ENCODE assay signal across 18 cellular contexts in genomic region chr15:72315706-72316370, GRCh38. TPM values are rescaled to one million over a fixed set of nuclear protein-coding genes. Genes with fewer than 3 reads are reported as not detected.
DNase-seq lines count a peak whose midpoint lies in the region; ATAC-seq and TF ChIP-seq lines count a peak whose summit lies in the region.
"Had no signal": no experiment of that assay in that cellular context is flagged by ENCODE, and none has a peak within 500 bp of the region (broad histone marks: within the 10 kb centered on the region; RNA-seq: fewer than 3 reads in every experiment).

No MANE protein-coding gene starts in this region.

- H3K36me3 ChIP-seq in esophagus muscularis mucosa: no peaks in the 10 kb centered on the region
- H3K36me3 ChIP-seq: esophagus squamous epithelium had no signal

- peaks cover 5 to 19% (median 14%) of the 10 kb centered on the region in 4 donors for H3K4me1 ChIP-seq in esophagus muscularis mucosa

- H3K27ac Mint-ChIP-seq in T-helper 2 cell treated with Interferon-gamma antibody and Interleukin-4, amounts not matched to agents 5 μg/mL and 100 μg/mL, for 36 hours: no peak overlapping the region
- H3K27ac Mint-ChIP-seq: T-helper 1 cell treated with Interleukin-12 subunit alpha and Interleukin-12 subunit beta and Interleukin-4 antibody, amounts not matched to agents 30 μg/mL and 1 μg/mL, for 36 hours had no signal

- TF ChIP-seq CTCF in esophagus muscularis mucosa (IDR thresholded peaks at IDR 0.05): no peak

- TF ChIP-seq EP300 in esophagus muscularis mucosa (IDR thresholded peaks at IDR 0.05): no peak

- H3K9me3 Mint-ChIP-seq in T-helper 2 cell treated with Interferon-gamma antibody and Interleukin-4, amounts not matched to agents 5 μg/mL and 100 μg/mL, for 36 hours: no peaks in the 10 kb centered on the region
- H3K9me3 Mint-ChIP-seq: T-helper 1 cell treated with Interleukin-12 subunit alpha and Interleukin-12 subunit beta and Interleukin-4 antibody, amounts not matched to agents 30 μg/mL and 1 μg/mL, for 36 hours had no signal

- no peak overlapping the region for H3K27ac ChIP-seq in esophagus muscularis mucosa (replicated peaks in 1 of 4)
- H3K27ac ChIP-seq: esophagus squamous epithelium, HL-60 had no signal

- no peak overlapping the region for H3K4me3 ChIP-seq in Jurkat, Clone E6-1 (ENCODE audit: low read length)
- no peak overlapping the region for H3K4me3 ChIP-seq in esophagus muscularis mucosa
- H3K4me3 ChIP-seq: esophagus squamous epithelium had no signal

- no peaks in the 10 kb centered on the region for H3K9me3 ChIP-seq in esophagus muscularis mucosa
- H3K9me3 ChIP-seq: esophagus squamous epithelium had no signal

- no peak overlapping the region for H3K4me3 Mint-ChIP-seq in T-helper 2 cell treated with Interferon-gamma antibody and Interleukin-4, amounts not matched to agents 5 μg/mL and 100 μg/mL, for 36 hours
- H3K4me3 Mint-ChIP-seq: T-helper 1 cell treated with Interleukin-12 subunit alpha and Interleukin-12 subunit beta and Interleukin-4 antibody, amounts not matched to agents 30 μg/mL and 1 μg/mL, for 36 hours had no signal

- WGBS in esophagus muscularis mucosa: 72% methylated on average over 4 of the region's 6 CpGs

- no peak for TF ChIP-seq POLR2A in esophagus muscularis mucosa (IDR thresholded peaks at IDR 0.05; ENCODE audit: low read depth)

- peaks cover 13% of the 10 kb centered on the region for H3K4me1 Mint-ChIP-seq in T-helper 2 cell treated with Interferon-gamma antibody and Interleukin-4, amounts not matched to agents 5 μg/mL and 100 μg/mL, for 36 hours (ENCODE audit: low read depth)

- peaks cover 26% of the 10 kb centered on the region for H3K27me3 Mint-ChIP-seq in T-helper 2 cell treated with Interferon-gamma antibody and Interleukin-4, amounts not matched to agents 5 μg/mL and 100 μg/mL, for 36 hours (ENCODE audit: low read depth)

- intact Hi-C loops in esophagus muscularis mucosa (cut with DNase I): no loop called here

- H3K36me3 Mint-ChIP-seq in T-helper 2 cell treated with Interferon-gamma antibody and Interleukin-4, amounts not matched to agents 5 μg/mL and 100 μg/mL, for 36 hours (ENCODE audit: low read depth): peaks cover 2% of the 10 kb centered on the region

- DNase-seq in COR-L47 (lab: John Stamatoyannopoulos, UW) (peak; percentile 67), NCI-H524 treated with DMSO at 0.1 percent for 48 hours (lab: John Stamatoyannopoulos, UW) (peak; percentile 72), esophagus muscularis mucosa (ENCODE audit: extremely low spot score) (peak; percentile 82), SK-N-DZ (ENCODE audit: low spot score) (no peak)
- peak; percentile 67 for DNase-seq in Jurkat, Clone E6-1 (ENCODE audit: low read depth, low spot score)
- no peak for DNase-seq in T-helper 2 cell treated with Interferon-gamma antibody and Interleukin-4, amounts not matched to agents 5 μg/mL and 100 μg/mL, for 36 hours (ENCODE audit: low spot score)
- no peak for DNase-seq in stimulated activated CD4-positive, alpha-beta T cell treated with anti-CD3 and anti-CD28 coated beads, Interleukin-4, amount 100 ng/mL, for 24 hours
- DNase-seq: activated CD4-positive, alpha-beta T cell treated with anti-CD3 and anti-CD28 coated beads for 1 hour; activated CD8-positive, alpha-beta memory T cell treated with anti-CD3 and anti-CD28 coated beads, Interleukin-2, amount 50 U/mL, for 4 hours; activated naive CD4-positive, alpha-beta T cell treated with anti-CD3 and anti-CD28 coated beads, Interleukin-2, amount 50 U/mL, for 16 hours; dorsolateral prefrontal cortex; esophagus squamous epithelium; Kasumi-1; NCI-H226 had no signal

- ATAC-seq in GM19397 (IDR thresholded peaks at IDR 0.05; ENCODE audit: unreplicated experiment): no peak
- ATAC-seq: Panc1 had no signal

- no peaks in the 10 kb centered on the region for H3K27me3 ChIP-seq in esophagus muscularis mucosa
- H3K27me3 ChIP-seq: dorsolateral prefrontal cortex had no signal

RNA-seq across cellular contexts. Expression of gene CELF6, which starts 4.1 kb away (rescaled TPM):
- not detected for polyA plus RNA-seq in Jurkat, Clone E6-1 (2012; ENCODE audit: insufficient read depth, insufficient read length)
- total RNA-seq in esophagus muscularis mucosa: 1 to 10 TPM; 1.2 to 4.6 (median 2.5) TPM
- polyA plus RNA-seq in SK-N-DZ (2014; cell fraction: cytosol; rRNA removed): 3.0 and 3.4 TPM in 2 replicates
- 6.7 and 7.7 TPM in 2 replicates for polyA plus RNA-seq in SK-N-DZ (2014; cell fraction: nucleus; rRNA removed)

RNA-seq across cellular contexts. Expression of gene PARP6, which starts 43.5 kb away (rescaled TPM):
- polyA plus RNA-seq in Jurkat, Clone E6-1 (2012; ENCODE audit: insufficient read depth, insufficient read length): 79.2 TPM
- 10 to 100 TPM; 46.5 to 79.0 (median 53.7) TPM for total RNA-seq in esophagus muscularis mucosa
- 75.4 and 86.8 TPM in 2 replicates for polyA plus RNA-seq in SK-N-DZ (2014; cell fraction: cytosol; rRNA removed)
- 431 and 466 TPM in 2 replicates for polyA plus RNA-seq in SK-N-DZ (2014; cell fraction: nucleus; rRNA removed)

RNA-seq across cellular contexts. Expression of gene HEXA, which starts 60.0 kb away (rescaled TPM):
- 61.5 TPM for polyA plus RNA-seq in Jurkat, Clone E6-1 (2012; ENCODE audit: insufficient read depth, insufficient read length)
- 10 to 100 TPM; 51.0 to 59.3 (median 53.6) TPM for total RNA-seq in esophagus muscularis mucosa
- 66.5 and 67.2 TPM in 2 replicates for polyA plus RNA-seq in SK-N-DZ (2014; cell fraction: cytosol; rRNA removed)
- 155 and 158 TPM in 2 replicates for polyA plus RNA-seq in SK-N-DZ (2014; cell fraction: nucleus; rRNA removed)

Comparison
In these comparisons a context has a peak if more than half of its experiments do, and no peak if none do; other contexts are left out.
1. DNase-seq: peak in COR-L47 (single experiment), Jurkat, Clone E6-1 (single experiment), NCI-H524 treated with DMSO at 0.1 percent for 48 hours (single experiment) and esophagus muscularis mucosa (single experiment); none in SK-N-DZ (single experiment), T-helper 2 cell treated with Interferon-gamma antibody and Interleukin-4, amounts not matched to agents 5 μg/mL and 100 μg/mL, for 36 hours (single experiment) and stimulated activated CD4-positive, alpha-beta T cell treated with anti-CD3 and anti-CD28 coated beads, Interleukin-4, amount 100 ng/mL, for 24 hours (single experiment).